In genomic region chr11:695606-696381, GRCh38 we compare ENCODE assay signal across 8 cellular contexts. TPM values are rescaled to one million over a fixed set of nuclear protein-coding genes. Genes with fewer than 3 reads are reported as not detected.
A peak's percentile ranks its signal among the peaks of the same experiment; 100 is the strongest.
DNase-seq lines count a peak whose midpoint lies in the region; TF ChIP-seq lines count a peak whose summit lies in the region.

Gene TMEM80 (plus strand): TSS chr11:695816. CDS start chr11:695828, 12 bp downstream.

- H3K4me2 ChIP-seq in SK-N-SH: peak within 1 kb of the TSS; percentile 92

- peaks cover 13 to 19% of the 10 kb centered on the region in 2 experiments; a peak in 2 of 4 replicates for H3K4me1 ChIP-seq in SK-N-SH (ENCODE audit: control insufficient read depth in 1 of 2, insufficient read depth in 2 of 2, low read depth in 1 of 2, low read length in 1 of 2)

- no peaks in the 10 kb centered on the region for H3K36me3 Mint-ChIP-seq in activated naive CD4-positive, alpha-beta T cell treated with anti-CD3 and anti-CD28 coated beads, Interleukin-2, amount 50 U/mL, for 24 hours

- H3K27ac Mint-ChIP-seq in activated naive CD4-positive, alpha-beta T cell treated with anti-CD3 and anti-CD28 coated beads, Interleukin-2, amount 50 U/mL, for 24 hours: peak within 1 kb of the TSS; percentile 98

- H3K27ac ChIP-seq in SK-N-SH (ENCODE audit: low read depth in 2 of 2, low read length in 1 of 2) (peak within 1 kb of the TSS; percentile 89 to 98), temporal lobe (ENCODE audit: low read depth, low read length) (peak within 1 kb of the TSS; percentile 86)

- H3K4me3 ChIP-seq in SK-N-SH (ENCODE audit: low read depth in 2 of 2, low read length in 1 of 2): peak within 1 kb of the TSS; percentile 89 to 97

- peak within 1 kb of the TSS; percentile 88; the same call in 1 of the 2 replicates for H2AFZ ChIP-seq in SK-N-SH (ENCODE audit: low read depth)

- no peak for TF ChIP-seq EP300 in SK-N-SH (IDR thresholded peaks at IDR 0.05; ENCODE audit: borderline replicate concordance in 1 of 2, low read depth in 1 of 2, low read length in 1 of 2)

- POLR2A ChIA-PET in HEK293T (lab: Yijun Ruan, JAX) (interaction anchor here (0.8 to 1.5 kb wide), 8 partner anchors 13 to 160 kb away, joined by 3 to 4 read pairs (median 4); partner anchors contain the start of genes HRAS and TALDO1), SK-N-SH (lab: Yijun Ruan, JAX) (interaction anchor here (0.6 to 1.9 kb wide), 7 partner anchors 9 to 166 kb away, joined by 3 to 6 read pairs (median 5); partner anchors contain the start of gene PNPLA2)

- WGBS in SK-N-SH (ENCODE audit: low lambda C conversion rate): 4% methylated on average over 10 of the region's 98 CpGs

- H3K9me2 ChIP-seq in SK-N-SH: no peaks in the 10 kb centered on the region

- peaks cover 16% of the 10 kb centered on the region for H4K20me1 ChIP-seq in SK-N-SH (ENCODE audit: insufficient read depth)

- no peaks in the 10 kb centered on the region for H3F3A ChIP-seq in SK-N-SH (replicated peaks; ENCODE audit: insufficient read depth)

- H3K9me3 Mint-ChIP-seq in activated naive CD4-positive, alpha-beta T cell treated with anti-CD3 and anti-CD28 coated beads, Interleukin-2, amount 50 U/mL, for 24 hours: no peaks in the 10 kb centered on the region

- DNase-seq in GM03348 (ENCODE audit: low spot score) (peak; percentile 95), HEK293T (ENCODE audit: extremely low spot score) (peak; percentile 93), NAMALWA (ENCODE audit: low spot score) (peak; percentile 98), SK-N-SH (peak; percentile 92), glomerular endothelial cell (ENCODE audit: extremely low read depth, low read depth, low spot score) (peak; percentile 68), occipital lobe (lab: John Stamatoyannopoulos, UW) (peak; percentile 95)

- H3K36me3 ChIP-seq in SK-N-SH (replicated peaks in 1 of 2; ENCODE audit: control insufficient read depth in 1 of 2, insufficient read depth in 2 of 2, low read length in 1 of 2): peaks cover 0 to 4% of the 10 kb centered on the region in 2 experiments

- peaks cover 52% of the 10 kb centered on the region for H3K79me2 ChIP-seq in SK-N-SH (ENCODE audit: insufficient read depth)

- no peaks in the 10 kb centered on the region for H3K9me3 ChIP-seq in SK-N-SH

- H3K9ac ChIP-seq in SK-N-SH: peak within 1 kb of the TSS; percentile 94

- TF ChIP-seq CTCF in SK-N-SH (IDR thresholded peaks at IDR 0.05): no peak

- CTCF ChIA-PET in HEK293T (lab: Yijun Ruan, JAX): interaction anchor here (0.9 to 1.3 kb wide), 4 partner anchors 22 to 136 kb away, joined by 3 to 4 read pairs (median 3); partner anchors contain the start of gene TALDO1
- CTCF ChIA-PET in SK-N-SH (lab: Yijun Ruan, JAX): interaction anchor here (0.8 to 11.4 kb wide), 11 partner anchors 9 to 142 kb away, joined by 3 to 122 read pairs (median 3); partner anchors contain the start of genes GATD1 and PNPLA2

- H3K4me1 Mint-ChIP-seq in activated naive CD4-positive, alpha-beta T cell treated with anti-CD3 and anti-CD28 coated beads, Interleukin-2, amount 50 U/mL, for 24 hours: peaks cover 45% of the 10 kb centered on the region

- peak within 1 kb of the TSS; percentile 87 for H3K4me3 Mint-ChIP-seq in activated naive CD4-positive, alpha-beta T cell treated with anti-CD3 and anti-CD28 coated beads, Interleukin-2, amount 50 U/mL, for 24 hours

- no peaks in the 10 kb centered on the region for H3K27me3 ChIP-seq in SK-N-SH (ENCODE audit: insufficient read depth)

- no peak for TF ChIP-seq RAD21 in SK-N-SH (IDR thresholded peaks at IDR 0.05; ENCODE audit: low read length)

- H3K27me3 Mint-ChIP-seq in activated naive CD4-positive, alpha-beta T cell treated with anti-CD3 and anti-CD28 coated beads, Interleukin-2, amount 50 U/mL, for 24 hours: no peaks in the 10 kb centered on the region

TF ChIP-seq in HEK293T, 16 proteins besides CTCF, POLR2A, EP300 and RAD21:
- TF ChIP-seq TARDBP (IDR thresholded peaks at IDR 0.05): no peak
- TF ChIP-seq FOXM1 (IDR thresholded peaks at IDR 0.05; ENCODE audit: borderline replicate concordance): no peak
- TF ChIP-seq LEF1 (IDR thresholded peaks at IDR 0.05; ENCODE audit: borderline replicate concordance): no peak
- TF ChIP-seq FOXA1 (IDR thresholded peaks at IDR 0.05): no peak
- TF ChIP-seq ZNF384 (IDR thresholded peaks at IDR 0.05): no peak
- no peak for TF ChIP-seq SP1 (IDR thresholded peaks at IDR 0.05)
- TF ChIP-seq ELF4 (IDR thresholded peaks at IDR 0.05): no peak
- no peak for TF ChIP-seq BHLHE40 (IDR thresholded peaks at IDR 0.05; ENCODE audit: borderline replicate concordance)
- no peak for TF ChIP-seq CTBP1 (IDR thresholded peaks at IDR 0.05; ENCODE audit: borderline replicate concordance)
- TF ChIP-seq L3MBTL2 (conservative IDR thresholded peaks at IDR 0.05): no peak
- no peak for TF ChIP-seq NFRKB (IDR thresholded peaks at IDR 0.05)
- TF ChIP-seq PKNOX1 (IDR thresholded peaks at IDR 0.05): no peak
- TF ChIP-seq SUZ12 (IDR thresholded peaks at IDR 0.05): no peak
- TF ChIP-seq FOXK2 (IDR thresholded peaks at IDR 0.05): no peak
- TF ChIP-seq ARNT (IDR thresholded peaks at IDR 0.05): no peak

TF ChIP-seq in SK-N-SH, 30 proteins besides CTCF, POLR2A, EP300 and RAD21:
- no peak for TF ChIP-seq PBX3 (IDR thresholded peaks at IDR 0.05)
- TF ChIP-seq SMC3 (IDR thresholded peaks at IDR 0.05; ENCODE audit: low read depth, low read length): no peak
- 0 out of 2 replicates have a peak, but pooled peaks have one; percentile 13 for TF ChIP-seq MAX (IDR thresholded peaks at IDR 0.05; ENCODE audit: low read depth)
- TF ChIP-seq NRF1 (IDR thresholded peaks at IDR 0.05; ENCODE audit: low read depth, low read length): no peak
- peak; percentile 69; the same call in 1 of the 2 replicates for TF ChIP-seq POLR2AphosphoS5 (IDR thresholded peaks at IDR 0.05; ENCODE audit: low read depth, low read length)
- TF ChIP-seq TAF1 (IDR thresholded peaks at IDR 0.05; ENCODE audit: borderline replicate concordance, low read depth, low read length): peak; percentile 72; the same call in 1 of the 2 replicates
- no peak for TF ChIP-seq IRF3 (IDR thresholded peaks at IDR 0.05; ENCODE audit: low read depth, low read length)
- TF ChIP-seq GABPA (IDR thresholded peaks at IDR 0.05; ENCODE audit: low read depth): peak; percentile 21; the same call in 1 of the 2 replicates
- TF ChIP-seq YY1 (IDR thresholded peaks at IDR 0.05; ENCODE audit: low read depth): peak; percentile 91
- no peak for TF ChIP-seq TCF12 (IDR thresholded peaks at IDR 0.05)
- peak; percentile 87; the same call in 1 of the 2 replicates for TF ChIP-seq MXI1 (IDR thresholded peaks at IDR 0.05; ENCODE audit: low read depth, low read length)
- TF ChIP-seq MEF2A (IDR thresholded peaks at IDR 0.05; ENCODE audit: borderline replicate concordance, low read depth): no peak
- TF ChIP-seq ZBTB33 (IDR thresholded peaks at IDR 0.05; ENCODE audit: borderline replicate concordance, low read depth): peak; percentile 48
- TF ChIP-seq JUND (IDR thresholded peaks at IDR 0.05): no peak
- TF ChIP-seq CHD2 (IDR thresholded peaks at IDR 0.05; ENCODE audit: low read length, partially characterized antibody): no peak
- no peak for TF ChIP-seq FOXM1 (IDR thresholded peaks at IDR 0.05; ENCODE audit: low read depth)
TF ChIP-seq in SK-N-SH: peak in this region for 7.

RNA-seq across cellular contexts. Expression of gene TMEM80, which starts in this region (rescaled TPM):
- polyA plus RNA-seq in SK-N-SH (2012; rRNA removed): 40.4 and 51.0 TPM in 2 replicates
- 34.3 and 36.4 TPM in 2 replicates for polyA plus RNA-seq in SK-N-SH (2012; cell fraction: cytosol; rRNA removed)
- polyA plus RNA-seq in SK-N-SH (2012; cell fraction: nucleus; rRNA removed): 88.5 and 114 TPM in 2 replicates
- total RNA-seq in glomerular endothelial cell: 25.1 and 25.3 TPM in 2 replicates
- total RNA-seq in occipital lobe: 11.7 TPM
- 7.4 TPM for total RNA-seq in temporal lobe

Comparison
In these comparisons a context has a peak if more than half of its experiments do, and no peak if none do; other contexts are left out.
1. Peak in every context shown above with its lines: DNase-seq, H3K4me3 ChIP-seq and H3K27ac ChIP-seq.